Comparison of ENCODE assay signal across 18 cellular contexts in the genomic region with DNA sequence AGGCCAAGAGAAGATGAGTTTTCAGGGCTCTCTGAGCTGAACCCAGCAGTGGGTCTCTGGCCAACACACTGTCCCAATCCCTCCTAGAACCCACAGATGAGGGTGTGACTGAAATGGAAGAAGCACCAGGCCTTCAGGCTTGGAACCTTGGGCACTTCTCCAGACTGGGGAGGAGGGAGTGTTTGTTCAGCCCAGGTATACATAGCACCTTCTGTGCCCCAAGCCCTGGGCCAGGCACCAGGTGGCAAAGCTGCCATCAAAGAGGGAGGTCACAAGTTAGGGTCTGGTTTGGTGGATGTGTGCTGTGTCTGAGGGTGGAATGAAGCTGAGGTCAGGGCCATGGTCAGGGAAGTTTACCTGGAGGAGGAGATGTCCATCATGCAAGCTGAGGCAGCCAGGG. TPM values are rescaled to one million over a fixed set of nuclear protein-coding genes. Genes with fewer than 3 reads are reported as not detected.
DNase-seq lines count a peak whose midpoint lies in the region; ATAC-seq, FAIRE-seq and TF ChIP-seq lines count a peak whose summit lies in the region.
"Had no signal": no experiment of that assay in that cellular context is flagged by ENCODE, and none has a peak within 500 bp of the region (broad histone marks: within the 10 kb centered on the region; RNA-seq: fewer than 3 reads in every experiment).

No MANE protein-coding gene starts in this region.

- no peak overlapping the region for H3K23ac ChIP-seq in H1 (ENCODE audit: insufficient read length)
- H3K23ac ChIP-seq in mesendoderm (ENCODE audit: low read length) = no peak overlapping the region

- no peak overlapping the region for H3K4me3 Mint-ChIP-seq in CD8-positive, alpha-beta memory T cell
- H3K4me3 Mint-ChIP-seq: CD4-positive, alpha-beta T cell had no signal

- peaks cover 13 to 22% (median 16%) of the 10 kb centered on the region in 3 donors for H3K4me1 Mint-ChIP-seq in CD8-positive, alpha-beta memory T cell

- TF ChIP-seq RAD21 in H1 (IDR thresholded peaks at IDR 0.05 in 1 of 2, conservative IDR thresholded peaks at IDR 0.05 in 1 of 2; ENCODE audit: low read depth in 2 of 2, low read length in 2 of 2) = no peak

- H3K23me2 ChIP-seq in H1 (ENCODE audit: low read depth, low read length) = no peaks in the 10 kb centered on the region

- H3K18ac ChIP-seq in H1 (ENCODE audit: extremely low read depth, low read length) (no peak overlapping the region), mesendoderm (ENCODE audit: low read length) (no peak overlapping the region)

- no peak overlapping the region for H3K4ac ChIP-seq in H1 (replicated peaks; ENCODE audit: insufficient read length, low read depth, low read length)
- no peak overlapping the region for H3K4ac ChIP-seq in mesendoderm (ENCODE audit: low read depth, low read length)

- H3K79me2 ChIP-seq in H1 (ENCODE audit: control insufficient read depth in 1 of 2, insufficient read depth in 2 of 2, low read length in 2 of 2) (no peaks in the 10 kb centered on the region), osteoblast (ENCODE audit: insufficient read depth, low read length) (no peaks in the 10 kb centered on the region), mesendoderm (ENCODE audit: control insufficient read depth, insufficient read depth, low read length) (no peaks in the 10 kb centered on the region)

- peaks cover 0 to 14% (median 4%) of the 10 kb centered on the region in 3 donors for H3K36me3 Mint-ChIP-seq in CD8-positive, alpha-beta memory T cell

- FAIRE-seq in bronchial epithelial cell (lab: Jason Lieb, UNC) = peak; percentile 77
- no peak for FAIRE-seq in H1 (lab: Jason Lieb, UNC)
- FAIRE-seq: D721Med, H54 had no signal

- no peak overlapping the region for H2BK20ac ChIP-seq in H1 (ENCODE audit: low read length)

- H3K56ac ChIP-seq in H1 (replicated peaks; ENCODE audit: insufficient read length, low read depth, low read length) (no peak overlapping the region), mesendoderm (ENCODE audit: low read length) (no peak overlapping the region)

- H3K4me2 ChIP-seq in H1 (ENCODE audit: insufficient read depth in 1 of 2, low read depth in 2 of 2, low read length in 2 of 2) (no peak overlapping the region), osteoblast (ENCODE audit: insufficient read depth, low read length) (no peak overlapping the region), mesendoderm (ENCODE audit: low read length) (no peak overlapping the region)
- H3K4me2 ChIP-seq: BLaER1 treated with 17β-estradiol and CSF1 and Interleukin-3, amounts not matched to agents 10 nM and 100 nM had no signal

- no peak overlapping the region for H2BK12ac ChIP-seq in H1 (ENCODE audit: low read depth, low read length)

- no peak for TF ChIP-seq POLR2A in H1 (IDR thresholded peaks at IDR 0.05; ENCODE audit: control extremely low read depth in 1 of 2, low read depth in 2 of 2, low read length in 2 of 2)

- H3K27ac ChIP-seq in CD8-positive, alpha-beta memory T cell (ENCODE audit: low read depth, low read length) = no peak overlapping the region
- no peak overlapping the region for H3K27ac ChIP-seq in H1 (ENCODE audit: low read depth, low read length)
- no peak overlapping the region for H3K27ac ChIP-seq in osteoblast (ENCODE audit: low read depth, low read length)
- H3K27ac ChIP-seq in mesendoderm (ENCODE audit: low read depth, low read length) = no peak overlapping the region
- H3K27ac ChIP-seq: BLaER1 treated with 17β-estradiol and CSF1 and Interleukin-3, amounts not matched to agents 10 nM and 100 nM had no signal

- no peak overlapping the region for H3K14ac ChIP-seq in H1 (ENCODE audit: insufficient read length)

- H2AFZ ChIP-seq in H1 (ENCODE audit: low read length) (no peak overlapping the region), osteoblast (ENCODE audit: low read length) (no peak overlapping the region)

- H2BK120ac ChIP-seq in H1 (replicated peaks; ENCODE audit: low read depth, low read length) = no peak overlapping the region
- no peak overlapping the region for H2BK120ac ChIP-seq in mesendoderm (ENCODE audit: low read depth, low read length)

- no peaks in the 10 kb centered on the region for H3K9me3 Mint-ChIP-seq in CD8-positive, alpha-beta memory T cell
- H3K9me3 Mint-ChIP-seq: CD4-positive, alpha-beta T cell had no signal

- POLR2A ChIA-PET in CD8-positive, alpha-beta memory T cell (lab: Charles Lee) = no interaction called here
- POLR2A ChIA-PET in H1 (lab: Charles Lee; ENCODE audit: partially characterized antibody) = interaction anchor here (1.5 to 1.9 kb wide), 2 partner anchors 14 to 26 kb away, joined by 5 read pairs; no protein-coding TSS in a partner anchor

- H3K36me3 ChIP-seq in CD8-positive, alpha-beta memory T cell (ENCODE audit: insufficient read depth, low read length) = no peaks in the 10 kb centered on the region
- no peaks in the 10 kb centered on the region for H3K36me3 ChIP-seq in bronchial epithelial cell (ENCODE audit: control insufficient read depth, insufficient read depth, low read length)
- H3K36me3 ChIP-seq in H1 (ENCODE audit: control insufficient read depth in 2 of 4, insufficient read depth in 4 of 4, low read length in 3 of 4) = peaks cover 0 to 2% (median 0%) of the 10 kb centered on the region in 4 experiments; a peak in 3 of 8 replicates
- peaks cover 11% of the 10 kb centered on the region for H3K36me3 ChIP-seq in osteoblast (ENCODE audit: insufficient read depth, low read length)
- H3K36me3 ChIP-seq in mesendoderm (ENCODE audit: control insufficient read depth, insufficient read depth, low read length) = no peaks in the 10 kb centered on the region

- no peak overlapping the region for H4K91ac ChIP-seq in H1 (replicated peaks; ENCODE audit: insufficient read length, low read length)

- DNase-seq in CD8-positive, alpha-beta memory T cell = no peak
- DNase-seq in bronchial epithelial cell (ENCODE audit: low read depth) (no peak), H1 (ENCODE audit: low read depth in 1 of 2, low spot score in 2 of 2) (no peak), osteoblast (ENCODE audit: insufficient read length, low spot score, missing footprints) (peak; percentile 37), mesendoderm (no peak)
- DNase-seq in stimulated activated naive CD8-positive, alpha-beta T cell treated with anti-CD3 and anti-CD28 coated beads, Interleukin-15, Interleukin-2, amounts not matched to agents 100 U/mL and 50 U/mL, for 24 hours = no peak
- no peak for DNase-seq in activated CD4-positive, alpha-beta T cell treated with anti-CD3 and anti-CD28 coated beads, Interleukin-2, amount 50 U/mL, for 48 hours
- DNase-seq: ACHN; CD4-positive, alpha-beta T cell; DMS153; DMS79 treated with DMSO at 0.1 percent for 48 hours; EL; GDM1 had no signal

- TF ChIP-seq EP300 in H1 (IDR thresholded peaks at IDR 0.05; ENCODE audit: borderline replicate concordance in 1 of 2, low read depth in 2 of 2, low read length in 2 of 2) = no peak

- ATAC-seq in stimulated activated naive CD8-positive, alpha-beta T cell treated with anti-CD3 and anti-CD28 coated beads, Interleukin-15, Interleukin-2, amounts not matched to agents 100 U/mL and 50 U/mL, for 24 hours = no peak
- no peak for ATAC-seq in GM19452 (IDR thresholded peaks at IDR 0.05; ENCODE audit: unreplicated experiment)

- H2BK15ac ChIP-seq in H1 (ENCODE audit: low read length) (no peak overlapping the region), mesendoderm (replicated peaks; ENCODE audit: low read depth) (no peak overlapping the region)

- H4K8ac ChIP-seq in H1 (ENCODE audit: extremely low read depth, insufficient read depth, low read length) (0 out of 2 replicates have a peak overlapping the region, but pooled peaks have one; percentile 35), mesendoderm (ENCODE audit: low read depth, low read length) (no peak overlapping the region)

- H3K27me3 ChIP-seq in CD8-positive, alpha-beta memory T cell (ENCODE audit: insufficient read depth, low read length, poor library complexity, severe bottlenecking) = no peaks in the 10 kb centered on the region
- H3K27me3 ChIP-seq in bronchial epithelial cell (ENCODE audit: control insufficient read depth, insufficient read depth, low read length) (no peaks in the 10 kb centered on the region), H1 (replicated peaks in 1 of 4; ENCODE audit: control insufficient read depth in 3 of 4, extremely low read depth in 1 of 4, insufficient read depth in 3 of 4, low read length in 3 of 4) (no peaks in the 10 kb centered on the region), osteoblast (ENCODE audit: insufficient read depth, low read length) (no peaks in the 10 kb centered on the region), mesendoderm (ENCODE audit: insufficient read depth, low read length, poor library complexity) (no peaks in the 10 kb centered on the region)
- H3K27me3 ChIP-seq: BLaER1 treated with 17β-estradiol and CSF1 and Interleukin-3, amounts not matched to agents 10 nM and 100 nM had no signal

- H3K27me3 Mint-ChIP-seq in CD8-positive, alpha-beta memory T cell = no peaks in the 10 kb centered on the region
- H3K27me3 Mint-ChIP-seq: CD4-positive, alpha-beta T cell had no signal

- H3K79me1 ChIP-seq in H1 (ENCODE audit: low read depth, low read length) (no peaks in the 10 kb centered on the region), mesendoderm (ENCODE audit: low read length) (no peaks in the 10 kb centered on the region)

- no peaks in the 10 kb centered on the region for H3K4me1 ChIP-seq in CD8-positive, alpha-beta memory T cell (ENCODE audit: insufficient read depth, low read length)
- H3K4me1 ChIP-seq in H1 (replicated peaks in 1 of 4; ENCODE audit: control insufficient read depth in 3 of 4, insufficient read depth in 4 of 4, low read length in 3 of 4) (no peaks in the 10 kb centered on the region), osteoblast (ENCODE audit: insufficient read depth, low read length) (no peaks in the 10 kb centered on the region), mesendoderm (ENCODE audit: control insufficient read depth, low read depth, low read length) (no peaks in the 10 kb centered on the region)

- CTCF ChIA-PET in CD8-positive, alpha-beta memory T cell (lab: Charles Lee) = interaction anchor here (1.2 kb wide), 1 partner anchor 23 kb away, joined by 3 read pairs; no protein-coding TSS in a partner anchor
- CTCF ChIA-PET in H1 (lab: Charles Lee; ENCODE audit: partially characterized antibody) = interaction anchor here (1.1 to 1.9 kb wide), 3 partner anchors 11 to 116 kb away, joined by 3 to 8 read pairs (median 5); no protein-coding TSS in a partner anchor

- H3K9me3 ChIP-seq in CD8-positive, alpha-beta memory T cell (ENCODE audit: low read length) = no peaks in the 10 kb centered on the region
- H3K9me3 ChIP-seq in H1 (ENCODE audit: insufficient read depth in 2 of 2, low read depth in 1 of 2, low read length in 1 of 2) (no peaks in the 10 kb centered on the region), osteoblast (ENCODE audit: low read depth, low read length) (no peaks in the 10 kb centered on the region)
- H3K9me3 ChIP-seq: BLaER1 treated with 17β-estradiol and CSF1 and Interleukin-3, amounts not matched to agents 10 nM and 100 nM had no signal

- H2BK5ac ChIP-seq in H1 (ENCODE audit: low read depth, low read length) (no peak overlapping the region), mesendoderm (ENCODE audit: low read length) (no peak overlapping the region)

- H2AK5ac ChIP-seq in H1 (ENCODE audit: low read depth, low read length) (no peak overlapping the region), mesendoderm (ENCODE audit: low read length) (no peak overlapping the region)

- peak overlapping the region in 5 of 8 donors; percentile 1 to 86 (median 67) for H3K27ac Mint-ChIP-seq in CD8-positive, alpha-beta memory T cell
- H3K27ac Mint-ChIP-seq: CD4-positive, alpha-beta T cell had no signal

- H3K9ac ChIP-seq in H1 (replicated peaks in 1 of 4; ENCODE audit: extremely low read depth in 1 of 4, low read depth in 3 of 4, low read length in 3 of 4) (no peak overlapping the region), mesendoderm (ENCODE audit: low read length) (no peak overlapping the region)
- H3K9ac ChIP-seq: BLaER1 treated with 17β-estradiol and CSF1 and Interleukin-3, amounts not matched to agents 10 nM and 100 nM had no signal

- H3K4me3 ChIP-seq in CD8-positive, alpha-beta memory T cell (ENCODE audit: low read length) = no peak overlapping the region
- H3K4me3 ChIP-seq in bronchial epithelial cell (ENCODE audit: low read depth, low read length) (no peak overlapping the region), H1 (ENCODE audit: extremely low read depth in 1 of 4, insufficient read depth in 2 of 4, low read depth in 3 of 4, low read length in 4 of 4) (no peak overlapping the region), osteoblast (ENCODE audit: insufficient read depth, low read length) (no peak overlapping the region), mesendoderm (ENCODE audit: low read length) (no peak overlapping the region)
- H3K4me3 ChIP-seq: BLaER1 treated with 17β-estradiol and CSF1 and Interleukin-3, amounts not matched to agents 10 nM and 100 nM had no signal

- H4K5ac ChIP-seq in H1 (ENCODE audit: insufficient read length, low read depth, low read length) (no peak overlapping the region), mesendoderm (ENCODE audit: low read length) (no peak overlapping the region)

- no peaks in the 10 kb centered on the region for H4K20me1 ChIP-seq in H1 (replicated peaks in 1 of 2; ENCODE audit: control insufficient read depth in 1 of 2, insufficient read depth in 2 of 2, low read length in 2 of 2)
- no peaks in the 10 kb centered on the region for H4K20me1 ChIP-seq in osteoblast (ENCODE audit: insufficient read depth, low read length)
- H4K20me1 ChIP-seq: BLaER1 treated with 17β-estradiol and CSF1 and Interleukin-3, amounts not matched to agents 10 nM and 100 nM had no signal

- no peak for TF ChIP-seq CTCF in bronchial epithelial cell (IDR thresholded peaks at IDR 0.05; ENCODE audit: insufficient read depth, low read length, severe bottlenecking)
- no peak for TF ChIP-seq CTCF in H1 (IDR thresholded peaks at IDR 0.05; ENCODE audit: control extremely low read depth in 1 of 3, insufficient read depth in 1 of 3, low read depth in 1 of 3, low read length in 3 of 3)
- no peak for TF ChIP-seq CTCF in osteoblast (IDR thresholded peaks at IDR 0.05; ENCODE audit: extremely low read depth, low read depth, low read length)

RNA-seq across cellular contexts. Expression of a gene that starts 15.8 kb away (rescaled TPM):
- not detected for total RNA-seq in CD8-positive, alpha-beta memory T cell
- polyA plus RNA-seq in CD8-positive, alpha-beta memory T cell = not detected
- not detected in 2 replicates for total RNA-seq in bronchial epithelial cell
- total RNA-seq in H1 (2021; fragmentation: NEBNext Ultra II Directional; extraction: Animal tissue kit (Norgen Biotek cat#: 25700)) = not detected in 2 replicates
- not detected in 2 replicates for polyA plus RNA-seq in H1 (2011; rRNA removed)
- polyA plus RNA-seq in H1 (2011; cell fraction: cytosol; rRNA removed) = not detected
- not detected for polyA plus RNA-seq in H1 (2011; cell fraction: nucleus; rRNA removed)
- polyA plus RNA-seq in H1 (2012, experiment 1 of 2) = not detected in 4 replicates
- not detected for polyA plus RNA-seq in H1 (2012, experiment 2 of 2)
- not detected for polyA plus RNA-seq in H1 (2013, experiment 1 of 2)
- polyA plus RNA-seq in H1 (2013, experiment 2 of 2) = not detected
- polyA minus RNA-seq in H1 (2011; rRNA and poly(A)+ RNA removed) = not detected in 2 replicates
- polyA minus RNA-seq in H1 (2011; cell fraction: cytosol; rRNA and poly(A)+ RNA removed) = not detected
- polyA minus RNA-seq in H1 (2011; cell fraction: nucleus; rRNA and poly(A)+ RNA removed) = 0.20 TPM
- not detected in 2 replicates for total RNA-seq in osteoblast
- polyA plus RNA-seq in mesendoderm (2013, experiment 1 of 2) = 0.04 TPM
- polyA plus RNA-seq in mesendoderm (2013, experiment 2 of 2) = 0.03 TPM
- total RNA-seq: A172; CD4-positive, alpha-beta T cell had no signal

RNA-seq across cellular contexts. Expression of a gene that starts 30.4 kb away (rescaled TPM):
- not detected for total RNA-seq in CD8-positive, alpha-beta memory T cell
- not detected for polyA plus RNA-seq in CD8-positive, alpha-beta memory T cell
- not detected in 2 replicates for total RNA-seq in bronchial epithelial cell
- total RNA-seq in H1 (2021; fragmentation: NEBNext Ultra II Directional; extraction: Animal tissue kit (Norgen Biotek cat#: 25700)) = not detected in 2 replicates
- polyA plus RNA-seq in H1 (2011; rRNA removed) = not detected in 2 replicates
- not detected for polyA plus RNA-seq in H1 (2011; cell fraction: cytosol; rRNA removed)
- not detected for polyA plus RNA-seq in H1 (2011; cell fraction: nucleus; rRNA removed)
- polyA plus RNA-seq in H1 (2012, experiment 1 of 2) = not detected in 4 replicates
- polyA plus RNA-seq in H1 (2012, experiment 2 of 2) = not detected
- polyA plus RNA-seq in H1 (2013, experiment 1 of 2) = not detected
- polyA plus RNA-seq in H1 (2013, experiment 2 of 2) = not detected
- not detected in 2 replicates for polyA minus RNA-seq in H1 (2011; rRNA and poly(A)+ RNA removed)
- not detected for polyA minus RNA-seq in H1 (2011; cell fraction: cytosol; rRNA and poly(A)+ RNA removed)
- polyA minus RNA-seq in H1 (2011; cell fraction: nucleus; rRNA and poly(A)+ RNA removed) = not detected
- not detected in 2 replicates for total RNA-seq in osteoblast
- 0.06 TPM for polyA plus RNA-seq in mesendoderm (2013, experiment 1 of 2)
- 0.15 TPM for polyA plus RNA-seq in mesendoderm (2013, experiment 2 of 2)
- total RNA-seq: A172; CD4-positive, alpha-beta T cell had no signal
